21 cellular contexts compared by ENCODE assay signal in genomic region chr4:7024336-7024890, GRCh38.
"Had no signal": no experiment of that assay in that cellular context is flagged by ENCODE, and none has a peak within 500 bp of the region (broad histone marks: within the 10 kb centered on the region; RNA-seq: fewer than 3 reads in every experiment).

No MANE protein-coding gene starts in this region.

- H3K9me3 ChIP-seq: body of pancreas, lower lobe of right lung, prostate gland, transverse colon had no signal

- DNase-seq: activated CD4-positive, CD25-positive, alpha-beta regulatory T cell treated with anti-CD3 and anti-CD28 coated beads, Interleukin-2, amount 50 U/mL, for 72 hours; activated naive CD4-positive, alpha-beta T cell treated with Interleukin-2 at 50 U/mL for 16 hours; activated naive CD8-positive, alpha-beta T cell treated with anti-CD3 and anti-CD28 coated beads, Interleukin-2, amount 10 ng/mL, durations not matched to agents 7 days and 5 days; body of pancreas; central memory CD4-positive, alpha-beta T cell; foreskin keratinocyte; glutamatergic neuron; hippocampal formation; islet precursor cell; left colon; lower lobe of right lung; right cardiac atrium; stimulated activated CD4-positive, alpha-beta T cell treated with anti-CD3 and anti-CD28 coated beads, Interleukin-15, amount 100 ng/mL, for 24 hours; stimulated activated CD4-positive, alpha-beta T cell treated with anti-CD3 and anti-CD28 coated beads, Interleukin-2, amount 100 ng/mL, for 48 hours; transverse colon had no signal

- ATAC-seq: body of pancreas, foreskin keratinocyte, left colon, right cardiac atrium had no signal

- H3K27me3 ChIP-seq: body of pancreas, foreskin keratinocyte, transverse colon had no signal

- H3K4me1 ChIP-seq: body of pancreas, lower lobe of right lung, prostate gland, transverse colon had no signal

- FAIRE-seq: colon had no signal

- H3K9me3 Mint-ChIP-seq: activated naive CD8-positive, alpha-beta T cell treated with anti-CD3 and anti-CD28 coated beads, Interleukin-2, amount 10 ng/mL, durations not matched to agents 7 days and 5 days; activated T-helper 2 cell treated with anti-CD3 and anti-CD28 coated beads, Interferon-gamma antibody, Interleukin-2, Interleukin-4, amounts not matched to agents 10 μg/mL and 5 μg/mL and 100 μg/mL, durations not matched to agents 14 hours and 24 hours and 36 hours; stimulated activated naive CD8-positive, alpha-beta T cell treated with anti-CD3 and anti-CD28 coated beads, Interleukin-15, Interleukin-2, amounts not matched to agents 100 ng/mL and 50 ng/mL, for 24 hours; T-helper 1 cell treated with Interleukin-12 subunit alpha and Interleukin-12 subunit beta and Interleukin-4 antibody, amounts not matched to agents 30 μg/mL and 1 μg/mL, for 36 hours had no signal

- H3K27ac ChIP-seq: body of pancreas, foreskin keratinocyte, lower lobe of right lung, prostate gland, skin epidermis, transverse colon had no signal

- H3K27ac Mint-ChIP-seq: activated naive CD8-positive, alpha-beta T cell treated with anti-CD3 and anti-CD28 coated beads, Interleukin-2, amount 10 ng/mL, durations not matched to agents 7 days and 5 days; activated T-helper 2 cell treated with anti-CD3 and anti-CD28 coated beads, Interferon-gamma antibody, Interleukin-2, Interleukin-4, amounts not matched to agents 10 μg/mL and 5 μg/mL and 100 μg/mL, durations not matched to agents 14 hours and 24 hours and 36 hours; stimulated activated naive CD8-positive, alpha-beta T cell treated with anti-CD3 and anti-CD28 coated beads, Interleukin-15, Interleukin-2, amounts not matched to agents 100 ng/mL and 50 ng/mL, for 24 hours; T-helper 1 cell treated with Interleukin-12 subunit alpha and Interleukin-12 subunit beta and Interleukin-4 antibody, amounts not matched to agents 30 μg/mL and 1 μg/mL, for 36 hours had no signal

- H3K27me3 Mint-ChIP-seq: activated naive CD8-positive, alpha-beta T cell treated with anti-CD3 and anti-CD28 coated beads, Interleukin-2, amount 10 ng/mL, durations not matched to agents 7 days and 5 days; stimulated activated naive CD8-positive, alpha-beta T cell treated with anti-CD3 and anti-CD28 coated beads, Interleukin-15, Interleukin-2, amounts not matched to agents 100 ng/mL and 50 ng/mL, for 24 hours had no signal

- H3K4me3 Mint-ChIP-seq: activated naive CD8-positive, alpha-beta T cell treated with anti-CD3 and anti-CD28 coated beads, Interleukin-2, amount 10 ng/mL, durations not matched to agents 7 days and 5 days; stimulated activated naive CD8-positive, alpha-beta T cell treated with anti-CD3 and anti-CD28 coated beads, Interleukin-15, Interleukin-2, amounts not matched to agents 100 ng/mL and 50 ng/mL, for 24 hours; T-helper 1 cell treated with Interleukin-12 subunit alpha and Interleukin-12 subunit beta and Interleukin-4 antibody, amounts not matched to agents 30 μg/mL and 1 μg/mL, for 36 hours had no signal

- H3K4me3 ChIP-seq: body of pancreas, lower lobe of right lung, prostate gland, skin epidermis, transverse colon had no signal
